Comparison of ENCODE assay signal across 1 cellular context in genomic region chr1:20786310-20787099, GRCh38.
TF ChIP-seq lines count a peak whose summit lies in the region.

No MANE protein-coding gene starts in this region.

TF ChIP-seq in HepG2, 621 proteins besides CTCF, POLR2A, EP300 and RAD21 (continued from another document and continues in another):
- TF ChIP-seq HMGA1 (CRISPR knock-in tag; conservative IDR thresholded peaks at IDR 0.05) (no peak), FOXO1 (CRISPR knock-in tag; IDR thresholded peaks at IDR 0.05) (no peak), POLR2G (IDR thresholded peaks at IDR 0.05; ENCODE audit: low read depth, low read length) (no peak), BATF2 (CRISPR knock-in tag; IDR thresholded peaks at IDR 0.05) (peak; percentile 53; the same call in 1 of the 2 replicates), SPEN (CRISPR knock-in tag; IDR thresholded peaks at IDR 0.05; ENCODE audit: low read depth) (no peak), ZNF766 (CRISPR knock-in tag; IDR thresholded peaks at IDR 0.05; ENCODE audit: borderline replicate concordance) (peak; percentile 85), CSRNP1 (CRISPR knock-in tag; IDR thresholded peaks at IDR 0.05) (peak; percentile 88; the same call in 1 of the 2 replicates), ZSCAN30 (CRISPR knock-in tag; IDR thresholded peaks at IDR 0.05) (no peak), ONECUT2 (CRISPR knock-in tag; IDR thresholded peaks at IDR 0.05) (no peak), CENPT (CRISPR knock-in tag; IDR thresholded peaks at IDR 0.05; ENCODE audit: low read depth) (peak; percentile 57; the same call in 1 of the 2 replicates), ZNF292 (CRISPR knock-in tag; IDR thresholded peaks at IDR 0.05; ENCODE audit: borderline replicate concordance, low read depth) (no peak), KAT2B (IDR thresholded peaks at IDR 0.05; ENCODE audit: borderline replicate concordance, low read depth, low read length) (no peak), HCFC1 (IDR thresholded peaks at IDR 0.05; ENCODE audit: low read depth, low read length) (no peak; the same call in 1 of the 2 replicates), TFDP1 (CRISPR knock-in tag; IDR thresholded peaks at IDR 0.05; ENCODE audit: borderline replicate concordance) (no peak; the same call in 1 of the 2 replicates), KLF13 (CRISPR knock-in tag; IDR thresholded peaks at IDR 0.05) (peak; percentile 71; the same call in 1 of the 2 replicates), ZNF646 (CRISPR knock-in tag; IDR thresholded peaks at IDR 0.05) (no peak), ATF7 (IDR thresholded peaks at IDR 0.05) (no peak), ATF7 (CRISPR knock-in tag; IDR thresholded peaks at IDR 0.05) (no peak), HNRNPL (IDR thresholded peaks at IDR 0.05; ENCODE audit: low read depth, low read length) (no peak), ZBTB3 (CRISPR knock-in tag; IDR thresholded peaks at IDR 0.05; ENCODE audit: borderline replicate concordance, low read depth) (no peak)
- TF ChIP-seq, protein P1, sequence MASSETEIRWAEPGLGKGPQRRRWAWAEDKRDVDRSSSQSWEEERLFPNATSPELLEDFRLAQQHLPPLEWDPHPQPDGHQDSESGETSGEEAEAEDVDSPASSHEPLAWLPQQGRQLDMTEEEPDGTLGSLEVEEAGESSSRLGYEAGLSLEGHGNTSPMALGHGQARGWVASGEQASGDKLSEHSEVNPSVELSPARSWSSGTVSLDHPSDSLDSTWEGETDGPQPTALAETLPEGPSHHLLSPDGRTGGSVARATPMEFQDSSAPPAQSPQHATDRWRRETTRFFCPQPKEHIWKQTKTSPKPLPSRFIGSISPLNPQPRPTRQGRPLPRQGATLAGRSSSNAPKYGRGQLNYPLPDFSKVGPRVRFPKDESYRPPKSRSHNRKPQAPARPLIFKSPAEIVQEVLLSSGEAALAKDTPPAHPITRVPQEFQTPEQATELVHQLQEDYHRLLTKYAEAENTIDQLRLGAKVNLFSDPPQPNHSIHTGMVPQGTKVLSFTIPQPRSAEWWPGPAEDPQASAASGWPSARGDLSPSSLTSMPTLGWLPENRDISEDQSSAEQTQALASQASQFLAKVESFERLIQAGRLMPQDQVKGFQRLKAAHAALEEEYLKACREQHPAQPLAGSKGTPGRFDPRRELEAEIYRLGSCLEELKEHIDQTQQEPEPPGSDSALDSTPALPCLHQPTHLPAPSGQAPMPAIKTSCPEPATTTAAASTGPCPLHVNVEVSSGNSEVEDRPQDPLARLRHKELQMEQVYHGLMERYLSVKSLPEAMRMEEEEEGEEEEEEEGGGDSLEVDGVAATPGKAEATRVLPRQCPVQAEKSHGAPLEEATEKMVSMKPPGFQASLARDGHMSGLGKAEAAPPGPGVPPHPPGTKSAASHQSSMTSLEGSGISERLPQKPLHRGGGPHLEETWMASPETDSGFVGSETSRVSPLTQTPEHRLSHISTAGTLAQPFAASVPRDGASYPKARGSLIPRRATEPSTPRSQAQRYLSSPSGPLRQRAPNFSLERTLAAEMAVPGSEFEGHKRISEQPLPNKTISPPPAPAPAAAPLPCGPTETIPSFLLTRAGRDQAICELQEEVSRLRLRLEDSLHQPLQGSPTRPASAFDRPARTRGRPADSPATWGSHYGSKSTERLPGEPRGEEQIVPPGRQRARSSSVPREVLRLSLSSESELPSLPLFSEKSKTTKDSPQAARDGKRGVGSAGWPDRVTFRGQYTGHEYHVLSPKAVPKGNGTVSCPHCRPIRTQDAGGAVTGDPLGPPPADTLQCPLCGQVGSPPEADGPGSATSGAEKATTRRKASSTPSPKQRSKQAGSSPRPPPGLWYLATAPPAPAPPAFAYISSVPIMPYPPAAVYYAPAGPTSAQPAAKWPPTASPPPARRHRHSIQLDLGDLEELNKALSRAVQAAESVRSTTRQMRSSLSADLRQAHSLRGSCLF (CRISPR knock-in tag; IDR thresholded peaks at IDR 0.05; ENCODE audit: borderline replicate concordance) = no peak
- TF ChIP-seq, protein P2, sequence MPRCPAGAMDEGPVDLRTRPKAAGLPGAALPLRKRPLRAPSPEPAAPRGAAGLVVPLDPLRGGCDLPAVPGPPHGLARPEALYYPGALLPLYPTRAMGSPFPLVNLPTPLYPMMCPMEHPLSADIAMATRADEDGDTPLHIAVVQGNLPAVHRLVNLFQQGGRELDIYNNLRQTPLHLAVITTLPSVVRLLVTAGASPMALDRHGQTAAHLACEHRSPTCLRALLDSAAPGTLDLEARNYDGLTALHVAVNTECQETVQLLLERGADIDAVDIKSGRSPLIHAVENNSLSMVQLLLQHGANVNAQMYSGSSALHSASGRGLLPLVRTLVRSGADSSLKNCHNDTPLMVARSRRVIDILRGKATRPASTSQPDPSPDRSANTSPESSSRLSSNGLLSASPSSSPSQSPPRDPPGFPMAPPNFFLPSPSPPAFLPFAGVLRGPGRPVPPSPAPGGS (CRISPR knock-in tag; IDR thresholded peaks at IDR 0.05) = peak; percentile 85
- TF ChIP-seq, protein P3, sequence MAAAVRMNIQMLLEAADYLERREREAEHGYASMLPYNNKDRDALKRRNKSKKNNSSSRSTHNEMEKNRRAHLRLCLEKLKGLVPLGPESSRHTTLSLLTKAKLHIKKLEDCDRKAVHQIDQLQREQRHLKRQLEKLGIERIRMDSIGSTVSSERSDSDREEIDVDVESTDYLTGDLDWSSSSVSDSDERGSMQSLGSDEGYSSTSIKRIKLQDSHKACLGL (CRISPR knock-in tag; IDR thresholded peaks at IDR 0.05) = peak; percentile 76; the same call in 1 of the 2 replicates
- TF ChIP-seq, protein P4, sequence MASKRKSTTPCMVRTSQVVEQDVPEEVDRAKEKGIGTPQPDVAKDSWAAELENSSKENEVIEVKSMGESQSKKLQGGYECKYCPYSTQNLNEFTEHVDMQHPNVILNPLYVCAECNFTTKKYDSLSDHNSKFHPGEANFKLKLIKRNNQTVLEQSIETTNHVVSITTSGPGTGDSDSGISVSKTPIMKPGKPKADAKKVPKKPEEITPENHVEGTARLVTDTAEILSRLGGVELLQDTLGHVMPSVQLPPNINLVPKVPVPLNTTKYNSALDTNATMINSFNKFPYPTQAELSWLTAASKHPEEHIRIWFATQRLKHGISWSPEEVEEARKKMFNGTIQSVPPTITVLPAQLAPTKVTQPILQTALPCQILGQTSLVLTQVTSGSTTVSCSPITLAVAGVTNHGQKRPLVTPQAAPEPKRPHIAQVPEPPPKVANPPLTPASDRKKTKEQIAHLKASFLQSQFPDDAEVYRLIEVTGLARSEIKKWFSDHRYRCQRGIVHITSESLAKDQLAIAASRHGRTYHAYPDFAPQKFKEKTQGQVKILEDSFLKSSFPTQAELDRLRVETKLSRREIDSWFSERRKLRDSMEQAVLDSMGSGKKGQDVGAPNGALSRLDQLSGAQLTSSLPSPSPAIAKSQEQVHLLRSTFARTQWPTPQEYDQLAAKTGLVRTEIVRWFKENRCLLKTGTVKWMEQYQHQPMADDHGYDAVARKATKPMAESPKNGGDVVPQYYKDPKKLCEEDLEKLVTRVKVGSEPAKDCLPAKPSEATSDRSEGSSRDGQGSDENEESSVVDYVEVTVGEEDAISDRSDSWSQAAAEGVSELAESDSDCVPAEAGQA (IDR thresholded peaks at IDR 0.05; ENCODE audit: low read depth) = 0 out of 2 replicates have a peak, but pooled peaks have one; percentile 43
- TF ChIP-seq, protein P4 (CRISPR knock-in tag; IDR thresholded peaks at IDR 0.05; ENCODE audit: borderline replicate concordance) = 0 out of 2 replicates have a peak, but pooled peaks have one; percentile 73
- TF ChIP-seq, protein P5, sequence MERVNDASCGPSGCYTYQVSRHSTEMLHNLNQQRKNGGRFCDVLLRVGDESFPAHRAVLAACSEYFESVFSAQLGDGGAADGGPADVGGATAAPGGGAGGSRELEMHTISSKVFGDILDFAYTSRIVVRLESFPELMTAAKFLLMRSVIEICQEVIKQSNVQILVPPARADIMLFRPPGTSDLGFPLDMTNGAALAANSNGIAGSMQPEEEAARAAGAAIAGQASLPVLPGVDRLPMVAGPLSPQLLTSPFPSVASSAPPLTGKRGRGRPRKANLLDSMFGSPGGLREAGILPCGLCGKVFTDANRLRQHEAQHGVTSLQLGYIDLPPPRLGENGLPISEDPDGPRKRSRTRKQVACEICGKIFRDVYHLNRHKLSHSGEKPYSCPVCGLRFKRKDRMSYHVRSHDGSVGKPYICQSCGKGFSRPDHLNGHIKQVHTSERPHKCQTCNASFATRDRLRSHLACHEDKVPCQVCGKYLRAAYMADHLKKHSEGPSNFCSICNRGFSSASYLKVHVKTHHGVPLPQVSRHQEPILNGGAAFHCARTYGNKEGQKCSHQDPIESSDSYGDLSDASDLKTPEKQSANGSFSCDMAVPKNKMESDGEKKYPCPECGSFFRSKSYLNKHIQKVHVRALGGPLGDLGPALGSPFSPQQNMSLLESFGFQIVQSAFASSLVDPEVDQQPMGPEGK (CRISPR knock-in tag; IDR thresholded peaks at IDR 0.05) = peak; percentile 82; the same call in 1 of the 2 replicates
